17 cellular contexts compared by ENCODE assay signal in genomic region chr10:85619832-85620231, GRCh38.
DNase-seq lines count a peak whose midpoint lies in the region; ATAC-seq, FAIRE-seq and TF ChIP-seq lines count a peak whose summit lies in the region.
"Had no signal": no experiment of that assay in that cellular context is flagged by ENCODE, and none has a peak within 500 bp of the region (broad histone marks: within the 10 kb centered on the region; RNA-seq: fewer than 3 reads in every experiment).

No MANE protein-coding gene starts in this region.

- FAIRE-seq in bronchial epithelial cell (lab: Jason Lieb, UNC) = peak; percentile 68
- FAIRE-seq: A204.1, D721Med, G401.6, GM12891, GM19239, HTR-8/SVneo had no signal

- intact Hi-C loops in activated CD4-positive, alpha-beta memory T cell treated with anti-CD3 and anti-CD28 coated beads for 36 hours (cut with micrococcal nuclease) = no loop called here

- H3K27me3 ChIP-seq in bronchial epithelial cell (ENCODE audit: control insufficient read depth, insufficient read depth, low read length) = no peaks in the 10 kb centered on the region

- no peak overlapping the region for H3K4me3 ChIP-seq in bronchial epithelial cell (ENCODE audit: low read depth, low read length)

- TF ChIP-seq CTCF in bronchial epithelial cell (IDR thresholded peaks at IDR 0.05; ENCODE audit: insufficient read depth, low read length, severe bottlenecking) = no peak
- TF ChIP-seq CTCF in osteocyte (IDR thresholded peaks at IDR 0.05) = no peak

- no peaks in the 10 kb centered on the region for H3K27me3 Mint-ChIP-seq in osteocyte (ENCODE audit: unreplicated experiment)
- no peaks in the 10 kb centered on the region for H3K27me3 Mint-ChIP-seq in activated CD4-positive, alpha-beta memory T cell treated with anti-CD3 and anti-CD28 coated beads for 36 hours
- H3K27me3 Mint-ChIP-seq: CD4-positive, alpha-beta T cell had no signal

- H3K4me3 Mint-ChIP-seq in osteocyte (ENCODE audit: unreplicated experiment) = no peak overlapping the region
- no peak overlapping the region for H3K4me3 Mint-ChIP-seq in activated CD4-positive, alpha-beta memory T cell treated with anti-CD3 and anti-CD28 coated beads for 36 hours
- H3K4me3 Mint-ChIP-seq: CD4-positive, alpha-beta T cell had no signal

- no peak for DNase-seq in bronchial epithelial cell (ENCODE audit: low read depth)
- peak; percentile 21 for DNase-seq in islet precursor cell
- DNase-seq in osteocyte (ENCODE audit: extremely low spot score, unreplicated experiment) = peak; percentile 60
- DNase-seq in GOT3 (lab: John Stamatoyannopoulos, UW) = no peak
- DNase-seq in activated CD4-positive, alpha-beta memory T cell treated with anti-CD3 and anti-CD28 coated beads for 36 hours = no peak
- DNase-seq: ACHN; Caco-2; CD4-positive, alpha-beta T cell; HCEC 1CT; IMR-90 had no signal

- H3K9me3 Mint-ChIP-seq in osteocyte (ENCODE audit: unreplicated experiment) = peaks cover 9% of the 10 kb centered on the region
- H3K9me3 Mint-ChIP-seq in activated CD4-positive, alpha-beta memory T cell treated with anti-CD3 and anti-CD28 coated beads for 36 hours = no peaks in the 10 kb centered on the region
- H3K9me3 Mint-ChIP-seq: CD4-positive, alpha-beta T cell had no signal

- CTCF ChIA-PET in activated CD4-positive, alpha-beta memory T cell treated with anti-CD3 and anti-CD28 coated beads for 36 hours (lab: Charles Lee) = no interaction called here

- POLR2A ChIA-PET in activated CD4-positive, alpha-beta memory T cell treated with anti-CD3 and anti-CD28 coated beads for 36 hours (lab: Charles Lee) = no interaction called here

- no peaks in the 10 kb centered on the region for H3K36me3 ChIP-seq in bronchial epithelial cell (ENCODE audit: control insufficient read depth, insufficient read depth, low read length)

- no peak for ATAC-seq in HG03196 (IDR thresholded peaks at IDR 0.05; ENCODE audit: unreplicated experiment)

- no peak overlapping the region for H3K27ac Mint-ChIP-seq in osteocyte (ENCODE audit: unreplicated experiment)
- H3K27ac Mint-ChIP-seq in activated CD4-positive, alpha-beta memory T cell treated with anti-CD3 and anti-CD28 coated beads for 36 hours = no peak overlapping the region
- H3K27ac Mint-ChIP-seq: CD4-positive, alpha-beta T cell had no signal

- H3K4me1 Mint-ChIP-seq in osteocyte (ENCODE audit: unreplicated experiment) = no peaks in the 10 kb centered on the region
- peaks cover 1% of the 10 kb centered on the region for H3K4me1 Mint-ChIP-seq in activated CD4-positive, alpha-beta memory T cell treated with anti-CD3 and anti-CD28 coated beads for 36 hours (ENCODE audit: low read depth)

- no peaks in the 10 kb centered on the region for H3K36me3 Mint-ChIP-seq in osteocyte (ENCODE audit: unreplicated experiment)
- H3K36me3 Mint-ChIP-seq in activated CD4-positive, alpha-beta memory T cell treated with anti-CD3 and anti-CD28 coated beads for 36 hours = no peaks in the 10 kb centered on the region

Comparison
In these comparisons a context has a peak if more than half of its experiments do, and no peak if none do; other contexts are left out.
1. DNase-seq: peak in islet precursor cell (single experiment) and osteocyte (single experiment); none in bronchial epithelial cell (single experiment), GOT3 (single experiment) and activated CD4-positive, alpha-beta memory T cell treated with anti-CD3 and anti-CD28 coated beads for 36 hours (single experiment).